1 cellular context compared by ENCODE assay signal in the genomic region with DNA sequence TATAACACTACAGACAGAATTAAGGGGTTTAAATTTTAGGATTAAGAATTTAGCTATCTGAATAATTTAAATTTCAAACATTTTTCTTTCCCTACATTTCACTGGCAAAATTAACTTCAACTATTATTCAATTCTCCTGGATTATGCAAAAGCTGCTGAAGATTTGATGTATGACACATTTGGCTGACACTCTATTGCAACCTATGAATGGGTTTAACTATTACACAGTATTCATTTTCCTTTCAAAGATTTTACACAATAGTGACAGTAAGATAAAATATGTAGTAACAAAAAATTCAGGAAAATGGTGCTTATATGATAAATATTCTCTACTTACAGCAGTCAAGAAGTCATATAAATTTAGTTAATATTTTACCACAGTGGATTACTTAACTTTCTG.
TF ChIP-seq lines count a peak whose summit lies in the region.

No MANE protein-coding gene starts in this region.

TF ChIP-seq in A549, 52 proteins besides CTCF, POLR2A, EP300 and RAD21:
- TF ChIP-seq, protein P1, sequence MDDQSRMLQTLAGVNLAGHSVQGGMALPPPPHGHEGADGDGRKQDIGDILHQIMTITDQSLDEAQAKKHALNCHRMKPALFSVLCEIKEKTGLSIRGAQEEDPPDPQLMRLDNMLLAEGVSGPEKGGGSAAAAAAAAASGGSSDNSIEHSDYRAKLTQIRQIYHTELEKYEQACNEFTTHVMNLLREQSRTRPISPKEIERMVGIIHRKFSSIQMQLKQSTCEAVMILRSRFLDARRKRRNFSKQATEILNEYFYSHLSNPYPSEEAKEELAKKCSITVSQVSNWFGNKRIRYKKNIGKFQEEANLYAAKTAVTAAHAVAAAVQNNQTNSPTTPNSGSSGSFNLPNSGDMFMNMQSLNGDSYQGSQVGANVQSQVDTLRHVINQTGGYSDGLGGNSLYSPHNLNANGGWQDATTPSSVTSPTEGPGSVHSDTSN (IDR thresholded peaks at IDR 0.05): no peak
- TF ChIP-seq, protein P2, sequence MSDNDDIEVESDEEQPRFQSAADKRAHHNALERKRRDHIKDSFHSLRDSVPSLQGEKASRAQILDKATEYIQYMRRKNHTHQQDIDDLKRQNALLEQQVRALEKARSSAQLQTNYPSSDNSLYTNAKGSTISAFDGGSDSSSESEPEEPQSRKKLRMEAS (IDR thresholded peaks at IDR 0.05): no peak
- TF ChIP-seq HOXB13 (CRISPR knock-in tag; IDR thresholded peaks at IDR 0.05; ENCODE audit: low read depth) (no peak), ZSCAN20 (CRISPR knock-in tag; IDR thresholded peaks at IDR 0.05) (no peak), ZC3H11A (IDR thresholded peaks at IDR 0.05) (no peak)
- TF ChIP-seq, protein P3, sequence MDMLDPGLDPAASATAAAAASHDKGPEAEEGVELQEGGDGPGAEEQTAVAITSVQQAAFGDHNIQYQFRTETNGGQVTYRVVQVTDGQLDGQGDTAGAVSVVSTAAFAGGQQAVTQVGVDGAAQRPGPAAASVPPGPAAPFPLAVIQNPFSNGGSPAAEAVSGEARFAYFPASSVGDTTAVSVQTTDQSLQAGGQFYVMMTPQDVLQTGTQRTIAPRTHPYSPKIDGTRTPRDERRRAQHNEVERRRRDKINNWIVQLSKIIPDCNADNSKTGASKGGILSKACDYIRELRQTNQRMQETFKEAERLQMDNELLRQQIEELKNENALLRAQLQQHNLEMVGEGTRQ (IDR thresholded peaks at IDR 0.05): no peak
- TF ChIP-seq, protein P4, sequence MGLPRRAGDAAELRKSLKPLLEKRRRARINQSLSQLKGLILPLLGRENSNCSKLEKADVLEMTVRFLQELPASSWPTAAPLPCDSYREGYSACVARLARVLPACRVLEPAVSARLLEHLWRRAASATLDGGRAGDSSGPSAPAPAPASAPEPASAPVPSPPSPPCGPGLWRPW (IDR thresholded peaks at IDR 0.05): no peak
